In the genomic region with DNA sequence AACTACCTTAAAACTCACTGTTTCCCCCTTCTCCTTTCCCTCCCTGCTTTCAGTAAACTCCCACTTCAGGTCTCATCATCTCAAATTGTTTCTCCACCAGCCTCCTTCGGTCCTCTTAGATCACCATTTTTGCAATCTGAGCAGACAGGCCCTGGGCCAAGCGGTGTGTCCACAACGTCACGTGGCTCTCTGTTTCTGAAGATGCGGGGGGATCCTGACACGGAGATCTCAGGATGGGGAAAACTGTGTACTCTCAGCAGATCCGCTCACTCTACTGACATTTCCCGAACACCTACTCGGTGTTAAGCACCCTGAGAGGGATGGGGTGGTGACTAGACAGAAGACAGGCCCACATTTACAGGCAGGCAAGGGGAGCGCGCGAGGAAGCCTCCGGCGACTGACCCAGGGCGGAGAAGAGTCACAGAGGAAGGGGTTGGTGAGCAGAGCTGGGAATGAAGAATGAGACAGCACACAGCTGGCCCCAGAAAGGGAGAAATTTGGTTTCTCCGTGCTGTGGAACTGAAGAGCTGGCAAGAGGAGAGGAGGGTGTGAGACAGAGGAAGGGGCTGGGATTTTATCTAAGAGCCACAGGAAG, we compare ENCODE assay signal across 1 cellular context.
TF ChIP-seq lines count a peak whose summit lies in the region.

No MANE protein-coding gene starts in this region.

TF ChIP-seq in GM23338, 12 proteins besides CTCF, POLR2A, EP300 and RAD21 (continued from another document):
- TF ChIP-seq, protein P1, sequence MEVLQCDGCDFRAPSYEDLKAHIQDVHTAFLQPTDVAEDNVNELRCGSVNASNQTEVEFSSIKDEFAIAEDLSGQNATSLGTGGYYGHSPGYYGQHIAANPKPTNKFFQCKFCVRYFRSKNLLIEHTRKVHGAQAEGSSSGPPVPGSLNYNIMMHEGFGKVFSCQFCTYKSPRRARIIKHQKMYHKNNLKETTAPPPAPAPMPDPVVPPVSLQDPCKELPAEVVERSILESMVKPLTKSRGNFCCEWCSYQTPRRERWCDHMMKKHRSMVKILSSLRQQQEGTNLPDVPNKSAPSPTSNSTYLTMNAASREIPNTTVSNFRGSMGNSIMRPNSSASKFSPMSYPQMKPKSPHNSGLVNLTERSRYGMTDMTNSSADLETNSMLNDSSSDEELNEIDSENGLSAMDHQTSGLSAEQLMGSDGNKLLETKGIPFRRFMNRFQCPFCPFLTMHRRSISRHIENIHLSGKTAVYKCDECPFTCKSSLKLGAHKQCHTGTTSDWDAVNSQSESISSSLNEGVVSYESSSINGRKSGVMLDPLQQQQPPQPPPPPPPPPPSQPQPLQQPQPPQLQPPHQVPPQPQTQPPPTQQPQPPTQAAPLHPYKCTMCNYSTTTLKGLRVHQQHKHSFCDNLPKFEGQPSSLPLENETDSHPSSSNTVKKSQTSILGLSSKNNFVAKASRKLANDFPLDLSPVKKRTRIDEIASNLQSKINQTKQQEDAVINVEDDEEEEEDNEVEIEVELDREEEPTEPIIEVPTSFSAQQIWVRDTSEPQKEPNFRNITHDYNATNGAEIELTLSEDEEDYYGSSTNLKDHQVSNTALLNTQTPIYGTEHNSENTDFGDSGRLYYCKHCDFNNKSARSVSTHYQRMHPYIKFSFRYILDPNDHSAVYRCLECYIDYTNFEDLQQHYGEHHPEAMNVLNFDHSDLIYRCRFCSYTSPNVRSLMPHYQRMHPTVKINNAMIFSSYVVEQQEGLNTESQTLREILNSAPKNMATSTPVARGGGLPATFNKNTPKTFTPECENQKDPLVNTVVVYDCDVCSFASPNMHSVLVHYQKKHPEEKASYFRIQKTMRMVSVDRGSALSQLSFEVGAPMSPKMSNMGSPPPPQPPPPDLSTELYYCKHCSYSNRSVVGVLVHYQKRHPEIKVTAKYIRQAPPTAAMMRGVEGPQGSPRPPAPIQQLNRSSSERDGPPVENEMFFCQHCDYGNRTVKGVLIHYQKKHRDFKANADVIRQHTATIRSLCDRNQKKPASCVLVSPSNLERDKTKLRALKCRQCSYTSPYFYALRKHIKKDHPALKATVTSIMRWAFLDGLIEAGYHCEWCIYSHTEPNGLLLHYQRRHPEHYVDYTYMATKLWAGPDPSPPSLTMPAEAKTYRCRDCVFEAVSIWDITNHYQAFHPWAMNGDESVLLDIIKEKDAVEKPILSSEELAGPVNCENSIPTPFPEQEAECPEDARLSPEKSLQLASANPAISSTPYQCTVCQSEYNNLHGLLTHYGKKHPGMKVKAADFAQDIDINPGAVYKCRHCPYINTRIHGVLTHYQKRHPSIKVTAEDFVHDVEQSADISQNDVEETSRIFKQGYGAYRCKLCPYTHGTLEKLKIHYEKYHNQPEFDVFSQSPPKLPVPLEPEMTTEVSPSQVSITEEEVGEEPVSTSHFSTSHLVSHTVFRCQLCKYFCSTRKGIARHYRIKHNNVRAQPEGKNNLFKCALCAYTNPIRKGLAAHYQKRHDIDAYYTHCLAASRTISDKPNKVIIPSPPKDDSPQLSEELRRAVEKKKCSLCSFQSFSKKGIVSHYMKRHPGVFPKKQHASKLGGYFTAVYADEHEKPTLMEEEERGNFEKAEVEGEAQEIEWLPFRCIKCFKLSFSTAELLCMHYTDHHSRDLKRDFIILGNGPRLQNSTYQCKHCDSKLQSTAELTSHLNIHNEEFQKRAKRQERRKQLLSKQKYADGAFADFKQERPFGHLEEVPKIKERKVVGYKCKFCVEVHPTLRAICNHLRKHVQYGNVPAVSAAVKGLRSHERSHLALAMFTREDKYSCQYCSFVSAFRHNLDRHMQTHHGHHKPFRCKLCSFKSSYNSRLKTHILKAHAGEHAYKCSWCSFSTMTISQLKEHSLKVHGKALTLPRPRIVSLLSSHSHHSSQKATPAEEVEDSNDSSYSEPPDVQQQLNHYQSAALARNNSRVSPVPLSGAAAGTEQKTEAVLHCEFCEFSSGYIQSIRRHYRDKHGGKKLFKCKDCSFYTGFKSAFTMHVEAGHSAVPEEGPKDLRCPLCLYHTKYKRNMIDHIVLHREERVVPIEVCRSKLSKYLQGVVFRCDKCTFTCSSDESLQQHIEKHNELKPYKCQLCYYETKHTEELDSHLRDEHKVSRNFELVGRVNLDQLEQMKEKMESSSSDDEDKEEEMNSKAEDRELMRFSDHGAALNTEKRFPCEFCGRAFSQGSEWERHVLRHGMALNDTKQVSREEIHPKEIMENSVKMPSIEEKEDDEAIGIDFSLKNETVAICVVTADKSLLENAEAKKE (CRISPR knock-in tag; IDR thresholded peaks at IDR 0.05), result no peak
- TF ChIP-seq STAT1 (IDR thresholded peaks at IDR 0.05; ENCODE audit: unreplicated experiment), result no peak
- no peak for TF ChIP-seq ZNF114 (CRISPR knock-in tag; IDR thresholded peaks at IDR 0.05)
- no peak for TF ChIP-seq EZH2 (IDR thresholded peaks at IDR 0.05; ENCODE audit: low read depth, unreplicated experiment)
- TF ChIP-seq ZNF331 (CRISPR knock-in tag; IDR thresholded peaks at IDR 0.05; ENCODE audit: low read depth), result no peak
- TF ChIP-seq CREB1 (CRISPR knock-in tag; IDR thresholded peaks at IDR 0.05; ENCODE audit: low read depth), result no peak
- TF ChIP-seq POLR2AphosphoS5 (IDR thresholded peaks at IDR 0.05; ENCODE audit: low read depth), result no peak
- TF ChIP-seq EZH2phosphoT487 (IDR thresholded peaks at IDR 0.05; ENCODE audit: unreplicated experiment), result no peak
- TF ChIP-seq NANOG (IDR thresholded peaks at IDR 0.05; ENCODE audit: borderline replicate concordance), result no peak
- TF ChIP-seq, protein P2, sequence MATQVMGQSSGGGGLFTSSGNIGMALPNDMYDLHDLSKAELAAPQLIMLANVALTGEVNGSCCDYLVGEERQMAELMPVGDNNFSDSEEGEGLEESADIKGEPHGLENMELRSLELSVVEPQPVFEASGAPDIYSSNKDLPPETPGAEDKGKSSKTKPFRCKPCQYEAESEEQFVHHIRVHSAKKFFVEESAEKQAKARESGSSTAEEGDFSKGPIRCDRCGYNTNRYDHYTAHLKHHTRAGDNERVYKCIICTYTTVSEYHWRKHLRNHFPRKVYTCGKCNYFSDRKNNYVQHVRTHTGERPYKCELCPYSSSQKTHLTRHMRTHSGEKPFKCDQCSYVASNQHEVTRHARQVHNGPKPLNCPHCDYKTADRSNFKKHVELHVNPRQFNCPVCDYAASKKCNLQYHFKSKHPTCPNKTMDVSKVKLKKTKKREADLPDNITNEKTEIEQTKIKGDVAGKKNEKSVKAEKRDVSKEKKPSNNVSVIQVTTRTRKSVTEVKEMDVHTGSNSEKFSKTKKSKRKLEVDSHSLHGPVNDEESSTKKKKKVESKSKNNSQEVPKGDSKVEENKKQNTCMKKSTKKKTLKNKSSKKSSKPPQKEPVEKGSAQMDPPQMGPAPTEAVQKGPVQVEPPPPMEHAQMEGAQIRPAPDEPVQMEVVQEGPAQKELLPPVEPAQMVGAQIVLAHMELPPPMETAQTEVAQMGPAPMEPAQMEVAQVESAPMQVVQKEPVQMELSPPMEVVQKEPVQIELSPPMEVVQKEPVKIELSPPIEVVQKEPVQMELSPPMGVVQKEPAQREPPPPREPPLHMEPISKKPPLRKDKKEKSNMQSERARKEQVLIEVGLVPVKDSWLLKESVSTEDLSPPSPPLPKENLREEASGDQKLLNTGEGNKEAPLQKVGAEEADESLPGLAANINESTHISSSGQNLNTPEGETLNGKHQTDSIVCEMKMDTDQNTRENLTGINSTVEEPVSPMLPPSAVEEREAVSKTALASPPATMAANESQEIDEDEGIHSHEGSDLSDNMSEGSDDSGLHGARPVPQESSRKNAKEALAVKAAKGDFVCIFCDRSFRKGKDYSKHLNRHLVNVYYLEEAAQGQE (IDR thresholded peaks at IDR 0.05; ENCODE audit: unreplicated experiment), result no peak
- TF ChIP-seq, protein P3, sequence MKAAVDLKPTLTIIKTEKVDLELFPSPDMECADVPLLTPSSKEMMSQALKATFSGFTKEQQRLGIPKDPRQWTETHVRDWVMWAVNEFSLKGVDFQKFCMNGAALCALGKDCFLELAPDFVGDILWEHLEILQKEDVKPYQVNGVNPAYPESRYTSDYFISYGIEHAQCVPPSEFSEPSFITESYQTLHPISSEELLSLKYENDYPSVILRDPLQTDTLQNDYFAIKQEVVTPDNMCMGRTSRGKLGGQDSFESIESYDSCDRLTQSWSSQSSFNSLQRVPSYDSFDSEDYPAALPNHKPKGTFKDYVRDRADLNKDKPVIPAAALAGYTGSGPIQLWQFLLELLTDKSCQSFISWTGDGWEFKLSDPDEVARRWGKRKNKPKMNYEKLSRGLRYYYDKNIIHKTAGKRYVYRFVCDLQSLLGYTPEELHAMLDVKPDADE (IDR thresholded peaks at IDR 0.05), result no peak
